ENCODE assay signal across 2 cellular contexts in the genomic region with DNA sequence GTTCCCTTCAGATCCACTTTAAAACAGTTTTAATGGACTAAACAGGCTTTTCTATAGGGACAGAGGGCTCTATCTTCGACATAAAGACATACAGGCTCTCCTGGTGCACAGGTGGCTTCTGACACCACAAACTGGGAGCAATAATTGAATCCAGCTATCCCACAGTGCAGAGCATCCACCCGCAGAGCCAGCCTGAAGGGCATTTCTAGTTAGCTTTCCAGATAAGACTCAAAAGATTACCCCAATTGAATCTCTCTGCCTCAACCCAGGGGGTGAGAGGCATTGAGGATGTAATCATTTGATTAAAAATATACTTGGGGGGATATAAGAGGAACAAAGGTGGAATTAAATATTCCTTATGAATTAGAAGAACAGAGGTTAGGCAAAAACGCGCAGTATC.
A peak's percentile ranks its signal among the peaks of the same experiment; 100 is the strongest.
TF ChIP-seq lines count a peak whose summit lies in the region.

No MANE protein-coding gene starts in this region.

TF ChIP-seq in SK-N-SH, 30 proteins besides CTCF, POLR2A, EP300 and RAD21:
- TF ChIP-seq REST (IDR thresholded peaks at IDR 0.05; ENCODE audit: low read depth, low read length) (no peak), RCOR1 (IDR thresholded peaks at IDR 0.05; ENCODE audit: low read length) (peak; percentile 76), RFX5 (IDR thresholded peaks at IDR 0.05; ENCODE audit: low read length) (no peak), GABPA (IDR thresholded peaks at IDR 0.05; ENCODE audit: low read depth) (no peak), FOXJ3 (CRISPR knock-in tag; IDR thresholded peaks at IDR 0.05) (0 out of 2 replicates have a peak, but pooled peaks have one; percentile 23), TAF1 (IDR thresholded peaks at IDR 0.05; ENCODE audit: borderline replicate concordance, low read depth, low read length) (no peak), IRF3 (IDR thresholded peaks at IDR 0.05; ENCODE audit: low read depth, low read length) (no peak), SMC3 (IDR thresholded peaks at IDR 0.05; ENCODE audit: low read depth, low read length) (no peak), ELF1 (IDR thresholded peaks at IDR 0.05) (no peak), GATA2 (CRISPR knock-in tag; IDR thresholded peaks at IDR 0.05) (peak; percentile 89)
- TF ChIP-seq, protein P1, sequence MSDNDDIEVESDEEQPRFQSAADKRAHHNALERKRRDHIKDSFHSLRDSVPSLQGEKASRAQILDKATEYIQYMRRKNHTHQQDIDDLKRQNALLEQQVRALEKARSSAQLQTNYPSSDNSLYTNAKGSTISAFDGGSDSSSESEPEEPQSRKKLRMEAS (IDR thresholded peaks at IDR 0.05; ENCODE audit: low read depth), result no peak
- TF ChIP-seq, protein P2, sequence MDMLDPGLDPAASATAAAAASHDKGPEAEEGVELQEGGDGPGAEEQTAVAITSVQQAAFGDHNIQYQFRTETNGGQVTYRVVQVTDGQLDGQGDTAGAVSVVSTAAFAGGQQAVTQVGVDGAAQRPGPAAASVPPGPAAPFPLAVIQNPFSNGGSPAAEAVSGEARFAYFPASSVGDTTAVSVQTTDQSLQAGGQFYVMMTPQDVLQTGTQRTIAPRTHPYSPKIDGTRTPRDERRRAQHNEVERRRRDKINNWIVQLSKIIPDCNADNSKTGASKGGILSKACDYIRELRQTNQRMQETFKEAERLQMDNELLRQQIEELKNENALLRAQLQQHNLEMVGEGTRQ (IDR thresholded peaks at IDR 0.05; ENCODE audit: borderline replicate concordance, low read depth, low read length), result no peak

TF ChIP-seq in SK-N-SH treated with all-trans-retinoic acid at 6 μM for 48 hours, 23 proteins besides CTCF, POLR2A, EP300 and RAD21:
- TF ChIP-seq, protein P3, sequence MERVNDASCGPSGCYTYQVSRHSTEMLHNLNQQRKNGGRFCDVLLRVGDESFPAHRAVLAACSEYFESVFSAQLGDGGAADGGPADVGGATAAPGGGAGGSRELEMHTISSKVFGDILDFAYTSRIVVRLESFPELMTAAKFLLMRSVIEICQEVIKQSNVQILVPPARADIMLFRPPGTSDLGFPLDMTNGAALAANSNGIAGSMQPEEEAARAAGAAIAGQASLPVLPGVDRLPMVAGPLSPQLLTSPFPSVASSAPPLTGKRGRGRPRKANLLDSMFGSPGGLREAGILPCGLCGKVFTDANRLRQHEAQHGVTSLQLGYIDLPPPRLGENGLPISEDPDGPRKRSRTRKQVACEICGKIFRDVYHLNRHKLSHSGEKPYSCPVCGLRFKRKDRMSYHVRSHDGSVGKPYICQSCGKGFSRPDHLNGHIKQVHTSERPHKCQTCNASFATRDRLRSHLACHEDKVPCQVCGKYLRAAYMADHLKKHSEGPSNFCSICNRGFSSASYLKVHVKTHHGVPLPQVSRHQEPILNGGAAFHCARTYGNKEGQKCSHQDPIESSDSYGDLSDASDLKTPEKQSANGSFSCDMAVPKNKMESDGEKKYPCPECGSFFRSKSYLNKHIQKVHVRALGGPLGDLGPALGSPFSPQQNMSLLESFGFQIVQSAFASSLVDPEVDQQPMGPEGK (CRISPR knock-in tag; IDR thresholded peaks at IDR 0.05; ENCODE audit: borderline replicate concordance), result no peak
- TF ChIP-seq ZNF565 (CRISPR knock-in tag; conservative IDR thresholded peaks at IDR 0.05; ENCODE audit: low read depth), result no peak
- no peak for TF ChIP-seq CSDC2 (CRISPR knock-in tag; IDR thresholded peaks at IDR 0.05)
- no peak for TF ChIP-seq ZFP3 (CRISPR knock-in tag; IDR thresholded peaks at IDR 0.05)
- TF ChIP-seq GLIS3 (CRISPR knock-in tag; IDR thresholded peaks at IDR 0.05), result no peak
- TF ChIP-seq ZFP30 (CRISPR knock-in tag; IDR thresholded peaks at IDR 0.05), result no peak
